Comparison of ENCODE assay signal across 36 cellular contexts in the genomic region with DNA sequence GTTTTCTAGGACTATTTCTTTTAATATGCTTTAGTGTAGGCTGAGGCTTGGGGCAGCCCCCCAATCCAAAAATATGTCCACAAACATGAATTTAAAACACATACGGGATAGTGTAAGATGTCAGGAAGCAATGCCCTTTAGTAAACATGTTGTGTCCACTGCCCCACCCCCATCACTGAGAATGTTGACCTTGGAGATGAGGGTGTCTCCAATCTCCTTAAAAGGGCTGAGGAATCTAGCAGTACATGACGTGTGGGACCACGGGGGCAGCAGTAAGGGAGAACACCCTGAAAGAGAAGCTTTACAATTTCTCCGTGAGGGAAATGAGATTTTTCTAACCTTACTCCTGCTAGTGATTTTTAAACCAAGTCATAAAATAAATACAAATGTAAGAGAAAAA.
A peak's percentile ranks its signal among the peaks of the same experiment; 100 is the strongest.
DNase-seq lines count a peak whose midpoint lies in the region; ATAC-seq and TF ChIP-seq lines count a peak whose summit lies in the region.
"Had no signal": no experiment of that assay in that cellular context is flagged by ENCODE, and none has a peak within 500 bp of the region (broad histone marks: within the 10 kb centered on the region; RNA-seq: fewer than 3 reads in every experiment).

No MANE protein-coding gene starts in this region.

- ATAC-seq in CD8-positive, alpha-beta T cell: no peak
- ATAC-seq: HCT116 had no signal

- intact Hi-C loops in CD8-positive, alpha-beta T cell (cut with DNase I, micrococcal nuclease): no loop called here

- H3K4me3 Mint-ChIP-seq in mesothelial cell of epicardium: no peak overlapping the region
- no peak overlapping the region for H3K4me3 Mint-ChIP-seq in CD8-positive, alpha-beta T cell
- H3K4me3 Mint-ChIP-seq: activated B cell treated with CpG ODN at 0.5 μM for 24 hours; activated CD4-positive, alpha-beta T cell treated with anti-CD3 and anti-CD28 coated beads, Interleukin-2, amount 10 ng/mL, durations not matched to agents 7 days and 5 days; activated naive CD8-positive, alpha-beta T cell; memory B cell had no signal

- H3K36me3 ChIP-seq in WERI-Rb-1: no peaks in the 10 kb centered on the region
- H3K36me3 ChIP-seq in CD8-positive, alpha-beta T cell (ENCODE audit: insufficient read depth, low read length): no peaks in the 10 kb centered on the region
- H3K36me3 ChIP-seq: BLaER1, right lobe of liver, stomach, tibial artery, vagina had no signal

- no peaks in the 10 kb centered on the region for H3K36me3 Mint-ChIP-seq in mesothelial cell of epicardium
- no peaks in the 10 kb centered on the region for H3K36me3 Mint-ChIP-seq in CD8-positive, alpha-beta T cell
- H3K36me3 Mint-ChIP-seq: activated naive CD8-positive, alpha-beta T cell; memory B cell had no signal

- H3K9me3 ChIP-seq in WERI-Rb-1 (ENCODE audit: severe bottlenecking): no peaks in the 10 kb centered on the region
- H3K9me3 ChIP-seq in CD8-positive, alpha-beta T cell (ENCODE audit: low read length): no peaks in the 10 kb centered on the region
- H3K9me3 ChIP-seq: BLaER1, Caco-2, right lobe of liver, stomach, tibial artery, vagina had no signal

- H3K4me1 ChIP-seq in CD8-positive, alpha-beta T cell (ENCODE audit: insufficient read depth, low read length): no peaks in the 10 kb centered on the region
- H3K4me1 ChIP-seq: Caco-2, right lobe of liver had no signal

- H3K27me3 ChIP-seq in WERI-Rb-1 (ENCODE audit: insufficient read depth, low read depth, severe bottlenecking): no peaks in the 10 kb centered on the region
- peaks cover under 1% of the 10 kb centered on the region for H3K27me3 ChIP-seq in CD8-positive, alpha-beta T cell (ENCODE audit: insufficient read depth, low read length)
- H3K27me3 ChIP-seq: BLaER1, right lobe of liver, vagina had no signal

- POLR2A ChIA-PET in CD8-positive, alpha-beta T cell (lab: Charles Lee): no interaction called here

- CTCF ChIA-PET in CD8-positive, alpha-beta T cell (lab: Charles Lee): interaction anchor here (1.8 kb wide), 1 partner anchor 14 kb away, joined by 6 read pairs; no protein-coding TSS in a partner anchor

- H3K27ac Mint-ChIP-seq in mesothelial cell of epicardium: peak overlapping the region; percentile 12
- no peak overlapping the region for H3K27ac Mint-ChIP-seq in CD8-positive, alpha-beta T cell
- H3K27ac Mint-ChIP-seq: activated B cell treated with CpG ODN at 0.5 μM for 24 hours; activated CD4-positive, alpha-beta T cell treated with anti-CD3 and anti-CD28 coated beads, Interleukin-2, amount 10 ng/mL, durations not matched to agents 7 days and 5 days; activated naive CD8-positive, alpha-beta T cell; memory B cell had no signal

- H3K4me1 Mint-ChIP-seq in mesothelial cell of epicardium: peaks cover 8% of the 10 kb centered on the region
- H3K4me1 Mint-ChIP-seq in CD8-positive, alpha-beta T cell (ENCODE audit: low read depth): peaks cover 2% of the 10 kb centered on the region
- H3K4me1 Mint-ChIP-seq: activated B cell treated with CpG ODN at 0.5 μM for 24 hours, memory B cell had no signal

- TF ChIP-seq CTCF in WERI-Rb-1 (IDR thresholded peaks at IDR 0.05; ENCODE audit: low read depth, low read length): no peak
- TF ChIP-seq CTCF in fibroblast of villous mesenchyme (IDR thresholded peaks at IDR 0.05; ENCODE audit: insufficient read depth, low read depth, low read length): no peak
- TF ChIP-seq CTCF in mesothelial cell of epicardium (IDR thresholded peaks at IDR 0.05; ENCODE audit: unreplicated experiment): no peak
- no peak for TF ChIP-seq CTCF in CD8-positive, alpha-beta T cell (IDR thresholded peaks at IDR 0.05)

- H3K9me3 Mint-ChIP-seq in mesothelial cell of epicardium: no peaks in the 10 kb centered on the region
- H3K9me3 Mint-ChIP-seq in CD8-positive, alpha-beta T cell: no peaks in the 10 kb centered on the region
- H3K9me3 Mint-ChIP-seq: activated B cell treated with CpG ODN at 0.5 μM for 24 hours; activated CD4-positive, alpha-beta T cell treated with anti-CD3 and anti-CD28 coated beads, Interleukin-2, amount 10 ng/mL, durations not matched to agents 7 days and 5 days; memory B cell had no signal

- H3K27ac ChIP-seq in WERI-Rb-1: no peak overlapping the region
- H3K27ac ChIP-seq in CD8-positive, alpha-beta T cell (ENCODE audit: low read depth, low read length): no peak overlapping the region
- H3K27ac ChIP-seq: BLaER1, right lobe of liver, stomach, tibial artery, vagina had no signal

- H3K4me3 ChIP-seq in WERI-Rb-1 (ENCODE audit: low read depth, low read length) (no peak overlapping the region), fibroblast of villous mesenchyme (ENCODE audit: low read depth, low read length) (no peak overlapping the region)
- H3K4me3 ChIP-seq in CD8-positive, alpha-beta T cell (ENCODE audit: low read depth, low read length): no peak overlapping the region
- H3K4me3 ChIP-seq: BLaER1, right lobe of liver, stomach, tibial artery, vagina had no signal

- peaks cover under 1% of the 10 kb centered on the region for H3K27me3 Mint-ChIP-seq in mesothelial cell of epicardium (ENCODE audit: low read depth)
- peaks cover 27% of the 10 kb centered on the region for H3K27me3 Mint-ChIP-seq in CD8-positive, alpha-beta T cell (ENCODE audit: low read depth)

- DNase-seq in EH (ENCODE audit: low read depth) (peak; percentile 17), WERI-Rb-1 (peak; percentile 43), fibroblast of villous mesenchyme (ENCODE audit: low read depth) (peak; percentile 39), mesothelial cell of epicardium (ENCODE audit: low spot score in 2 of 2, unreplicated experiment in 2 of 2) (no peak), NCI-H1105 (lab: John Stamatoyannopoulos, UW) (no peak), activated gamma-delta T cell (lab: John Stamatoyannopoulos, UW) (no peak), NCI-H2029 treated with DMSO at 0.1 percent for 48 hours (lab: John Stamatoyannopoulos, UW) (no peak)
- no peak for DNase-seq in CD8-positive, alpha-beta T cell
- DNase-seq: ACHN; activated B cell treated with CpG ODN at 0.5 μM for 24 hours; activated CD4-positive, alpha-beta T cell treated with anti-CD3 and anti-CD28 coated beads, Interleukin-2, amount 10 ng/mL, durations not matched to agents 7 days and 5 days; activated effector memory CD4-positive, alpha-beta T cell treated with Interleukin-2 at 50 U/mL for 16 hours; aorta; Caco-2; caudate nucleus; cortex of kidney; DMS53; effector memory CD4-positive, alpha-beta T cell; foreskin fibroblast; GF-D8; head of caudate nucleus; NCI-H1048; NCI-H1694; NCI-H446; NCI-H748 treated with DMSO at 0.1 percent for 48 hours; right lobe of liver; RPMI8226; stimulated activated CD4-positive, alpha-beta T cell treated with anti-CD3 and anti-CD28 coated beads, Interleukin-12 subunit alpha, Interleukin-12 subunit beta, amount 100 ng/mL, for 4 hours; stimulated activated CD4-positive, alpha-beta T cell treated with anti-CD3 and anti-CD28 coated beads, Interleukin-2, amount 100 ng/mL, for 48 hours; stomach; tibial artery had no signal

Comparison
In these comparisons a context has a peak if more than half of its experiments do, and no peak if none do; other contexts are left out.
1. DNase-seq: peak in EH (single experiment), WERI-Rb-1 (single experiment) and fibroblast of villous mesenchyme (single experiment); none in mesothelial cell of epicardium (0 of 2), NCI-H1105 (single experiment), CD8-positive, alpha-beta T cell (0 of 7), activated gamma-delta T cell (single experiment) and NCI-H2029 treated with DMSO at 0.1 percent for 48 hours (single experiment).